In genomic region chr22:30325065-30325720, GRCh38 we compare ENCODE assay signal across 8 cellular contexts. TPM values are rescaled to one million over a fixed set of nuclear protein-coding genes. Genes with fewer than 3 reads are reported as not detected.
DNase-seq lines count a peak whose midpoint lies in the region; ATAC-seq lines count a peak whose summit lies in the region.

No MANE protein-coding gene starts in this region.

- peak overlapping the region; percentile 85 for H3K4me3 Mint-ChIP-seq in activated T-cell treated with anti-CD3 and anti-CD28 coated beads, Interleukin-2, amount 50 U/mL, for 4 hours
- peak overlapping the region; percentile 76 for H3K4me3 Mint-ChIP-seq in activated T-helper 2 cell treated with anti-CD3 and anti-CD28 coated beads, Interferon-gamma antibody, Interleukin-2, Interleukin-4, amounts not matched to agents 10 μg/mL and 5 μg/mL and 100 μg/mL, durations not matched to agents 14 hours and 24 hours and 36 hours (ENCODE audit: low read depth)

- peaks cover 0 to 5% (median 3%) of the 10 kb centered on the region in 3 donors for H3K36me3 ChIP-seq in skeletal muscle tissue (ENCODE audit: control insufficient read depth in 3 of 3, insufficient read depth in 3 of 3, low read length in 3 of 3)

- H3K27me3 ChIP-seq in skeletal muscle tissue (ENCODE audit: control insufficient read depth in 3 of 3, insufficient read depth in 3 of 3, low read length in 3 of 3) = no peaks in the 10 kb centered on the region

- intact Hi-C loops in activated T-helper 2 cell treated with anti-CD3 and anti-CD28 coated beads, Interferon-gamma antibody, Interleukin-2, Interleukin-4, amounts not matched to agents 10 μg/mL and 5 μg/mL and 100 μg/mL, durations not matched to agents 14 hours and 24 hours and 36 hours (cut with micrococcal nuclease) = loop anchor here (2.0 to 5.0 kb wide), 3 partner anchors 36 to 223 kb away; partner anchors contain the start of gene CASTOR1
- intact Hi-C loops in left ventricle myocardium superior (cut with micrococcal nuclease) = no loop called here

- H3K4me1 ChIP-seq in skeletal muscle tissue (ENCODE audit: control insufficient read depth in 3 of 3, insufficient read depth in 3 of 3, low read length in 3 of 3) = peaks cover 34 to 41% (median 39%) of the 10 kb centered on the region in 3 donors

- H3K4me3 ChIP-seq in skeletal muscle tissue (ENCODE audit: low read length in 3 of 3) = peak overlapping the region; percentile 74 to 82 (median 80)

- H3K27me3 Mint-ChIP-seq in activated T-cell treated with anti-CD3 and anti-CD28 coated beads, Interleukin-2, amount 50 U/mL, for 4 hours (ENCODE audit: low read depth) = no peaks in the 10 kb centered on the region
- H3K27me3 Mint-ChIP-seq in activated T-helper 2 cell treated with anti-CD3 and anti-CD28 coated beads, Interferon-gamma antibody, Interleukin-2, Interleukin-4, amounts not matched to agents 10 μg/mL and 5 μg/mL and 100 μg/mL, durations not matched to agents 14 hours and 24 hours and 36 hours (ENCODE audit: low read depth) = no peaks in the 10 kb centered on the region

- peak overlapping the region; percentile 39 to 80 (median 51) for H3K9ac ChIP-seq in skeletal muscle tissue (ENCODE audit: low read depth in 1 of 3, low read length in 3 of 3)

- peak overlapping the region; percentile 75 for H3K27ac Mint-ChIP-seq in activated T-helper 2 cell treated with anti-CD3 and anti-CD28 coated beads, Interferon-gamma antibody, Interleukin-2, Interleukin-4, amounts not matched to agents 10 μg/mL and 5 μg/mL and 100 μg/mL, durations not matched to agents 14 hours and 24 hours and 36 hours

- DNase-seq in activated T-cell treated with anti-CD3 and anti-CD28 coated beads, Interleukin-2, amount 50 U/mL, for 4 hours = no peak
- DNase-seq in activated T-cell treated with anti-CD3 and anti-CD28 coated beads, Interleukin-2, amount 50 U/mL, for 1 hour = no peak
- DNase-seq in activated T-helper 2 cell treated with anti-CD3 and anti-CD28 coated beads, Interferon-gamma antibody, Interleukin-2, Interleukin-4, amounts not matched to agents 10 μg/mL and 5 μg/mL and 100 μg/mL, durations not matched to agents 14 hours and 24 hours and 36 hours (ENCODE audit: low spot score) = no peak
- DNase-seq in left ventricle myocardium superior (no peak), GM19240 (ENCODE audit: insufficient read length, low spot score) (no peak), NAMALWA (ENCODE audit: low spot score) (no peak), NCI-H2107 treated with DMSO at 0.1 percent for 48 hours (lab: John Stamatoyannopoulos, UW; ENCODE audit: unreplicated experiment) (no peak)

- no peak for ATAC-seq in activated T-cell treated with anti-CD3 and anti-CD28 coated beads, Interleukin-2, amount 50 U/mL, for 4 hours
- peak; percentile 23 for ATAC-seq in left ventricle myocardium superior

- peak overlapping the region; percentile 60 for H3K27ac ChIP-seq in skeletal muscle tissue (ENCODE audit: low read depth, low read length)

- peaks cover 61% of the 10 kb centered on the region for H3K4me1 Mint-ChIP-seq in activated T-cell treated with anti-CD3 and anti-CD28 coated beads, Interleukin-2, amount 50 U/mL, for 4 hours (ENCODE audit: low read depth)
- peaks cover 52% of the 10 kb centered on the region for H3K4me1 Mint-ChIP-seq in activated T-helper 2 cell treated with anti-CD3 and anti-CD28 coated beads, Interferon-gamma antibody, Interleukin-2, Interleukin-4, amounts not matched to agents 10 μg/mL and 5 μg/mL and 100 μg/mL, durations not matched to agents 14 hours and 24 hours and 36 hours (ENCODE audit: low read depth)

- H3K9me3 Mint-ChIP-seq in activated T-cell treated with anti-CD3 and anti-CD28 coated beads, Interleukin-2, amount 50 U/mL, for 4 hours = no peaks in the 10 kb centered on the region
- no peaks in the 10 kb centered on the region for H3K9me3 Mint-ChIP-seq in activated T-helper 2 cell treated with anti-CD3 and anti-CD28 coated beads, Interferon-gamma antibody, Interleukin-2, Interleukin-4, amounts not matched to agents 10 μg/mL and 5 μg/mL and 100 μg/mL, durations not matched to agents 14 hours and 24 hours and 36 hours

- no peaks in the 10 kb centered on the region for H3K9me3 ChIP-seq in skeletal muscle tissue (ENCODE audit: control insufficient read depth in 3 of 3, low read length in 3 of 3)

- peaks cover 11% of the 10 kb centered on the region for H3K36me3 Mint-ChIP-seq in activated T-cell treated with anti-CD3 and anti-CD28 coated beads, Interleukin-2, amount 50 U/mL, for 4 hours (ENCODE audit: insufficient read depth)
- H3K36me3 Mint-ChIP-seq in activated T-helper 2 cell treated with anti-CD3 and anti-CD28 coated beads, Interferon-gamma antibody, Interleukin-2, Interleukin-4, amounts not matched to agents 10 μg/mL and 5 μg/mL and 100 μg/mL, durations not matched to agents 14 hours and 24 hours and 36 hours (ENCODE audit: low read depth) = peaks cover 64% of the 10 kb centered on the region

RNA-seq across cellular contexts. Expression of gene TBC1D10A, which starts 1.5 kb away (rescaled TPM):
- total RNA-seq in activated T-cell treated with anti-CD3 and anti-CD28 coated beads, Interleukin-2, amount 50 U/mL, for 4 hours = 10 to 100 TPM; 12.6 to 16.4 (median 14.0) TPM
- total RNA-seq in activated T-helper 2 cell treated with anti-CD3 and anti-CD28 coated beads, Interferon-gamma antibody, Interleukin-2, Interleukin-4, amounts not matched to agents 10 μg/mL and 5 μg/mL and 100 μg/mL, durations not matched to agents 14 hours and 24 hours and 36 hours = 26.8 and 29.4 TPM in 2 replicates
- total RNA-seq in left ventricle myocardium superior (6.2 TPM), skeletal muscle tissue (7.3 TPM)

RNA-seq across cellular contexts. Expression of gene SF3A1, which starts 31.5 kb away (rescaled TPM):
- total RNA-seq in activated T-cell treated with anti-CD3 and anti-CD28 coated beads, Interleukin-2, amount 50 U/mL, for 4 hours = 100 to 1,000 TPM; 315 to 335 (median 324) TPM
- total RNA-seq in activated T-helper 2 cell treated with anti-CD3 and anti-CD28 coated beads, Interferon-gamma antibody, Interleukin-2, Interleukin-4, amounts not matched to agents 10 μg/mL and 5 μg/mL and 100 μg/mL, durations not matched to agents 14 hours and 24 hours and 36 hours = 287 and 325 TPM in 2 replicates
- total RNA-seq in left ventricle myocardium superior (104 TPM), skeletal muscle tissue (18.8 TPM)

RNA-seq across cellular contexts. Expression of gene CCDC157, which starts 31.6 kb away (rescaled TPM):
- total RNA-seq in activated T-cell treated with anti-CD3 and anti-CD28 coated beads, Interleukin-2, amount 50 U/mL, for 4 hours = 1 to 10 TPM; 2.3 to 3.0 (median 2.6) TPM
- total RNA-seq in activated T-helper 2 cell treated with anti-CD3 and anti-CD28 coated beads, Interferon-gamma antibody, Interleukin-2, Interleukin-4, amounts not matched to agents 10 μg/mL and 5 μg/mL and 100 μg/mL, durations not matched to agents 14 hours and 24 hours and 36 hours = 3.2 and 4.3 TPM in 2 replicates
- 0.37 TPM for total RNA-seq in left ventricle myocardium superior
- total RNA-seq in skeletal muscle tissue = 1.0 TPM

RNA-seq across cellular contexts. Expression of gene CASTOR1, which starts 35.9 kb away (rescaled TPM):
- 1 to 10 TPM; 1.1 to 2.9 (median 2.4) TPM for total RNA-seq in activated T-cell treated with anti-CD3 and anti-CD28 coated beads, Interleukin-2, amount 50 U/mL, for 4 hours
- 11.1 TPM in 2 replicates for total RNA-seq in activated T-helper 2 cell treated with anti-CD3 and anti-CD28 coated beads, Interferon-gamma antibody, Interleukin-2, Interleukin-4, amounts not matched to agents 10 μg/mL and 5 μg/mL and 100 μg/mL, durations not matched to agents 14 hours and 24 hours and 36 hours
- total RNA-seq in left ventricle myocardium superior (7.6 TPM), skeletal muscle tissue (2.6 TPM)

RNA-seq across cellular contexts. Expression of gene OSM, which starts 58.5 kb away (rescaled TPM):
- total RNA-seq in activated T-cell treated with anti-CD3 and anti-CD28 coated beads, Interleukin-2, amount 50 U/mL, for 4 hours = 10 to 100 TPM; 18.4 to 30.7 (median 22.2) TPM
- 148 and 152 TPM in 2 replicates for total RNA-seq in activated T-helper 2 cell treated with anti-CD3 and anti-CD28 coated beads, Interferon-gamma antibody, Interleukin-2, Interleukin-4, amounts not matched to agents 10 μg/mL and 5 μg/mL and 100 μg/mL, durations not matched to agents 14 hours and 24 hours and 36 hours
- not detected for total RNA-seq in left ventricle myocardium superior
- 0.52 TPM for total RNA-seq in skeletal muscle tissue
